Comparison of ENCODE assay signal across 8 cellular contexts in genomic region chr3:87333393-87333892, GRCh38. TPM values are rescaled to one million over a fixed set of nuclear protein-coding genes. Genes with fewer than 3 reads are reported as not detected.
DNase-seq lines count a peak whose midpoint lies in the region; ATAC-seq and TF ChIP-seq lines count a peak whose summit lies in the region.

No MANE protein-coding gene starts in this region.

- H3K9me3 Mint-ChIP-seq in T-helper 2 cell treated with Interferon-gamma antibody and Interleukin-4, amounts not matched to agents 5 μg/mL and 100 μg/mL, for 36 hours, result no peaks in the 10 kb centered on the region

- intact Hi-C loops in esophagus muscularis mucosa (cut with DNase I), result no loop called here

- H3K36me3 ChIP-seq in lung (ENCODE audit: control insufficient read depth in 2 of 2, insufficient read depth in 2 of 2, low read length in 2 of 2) (no peaks in the 10 kb centered on the region), esophagus muscularis mucosa (no peaks in the 10 kb centered on the region)

- no peaks in the 10 kb centered on the region for H3K27me3 ChIP-seq in lung (ENCODE audit: control insufficient read depth, insufficient read depth)
- H3K27me3 ChIP-seq in esophagus muscularis mucosa, result no peaks in the 10 kb centered on the region

- H3K9me3 ChIP-seq in lung (ENCODE audit: control insufficient read depth in 2 of 2, insufficient read depth in 1 of 2, low read length in 1 of 2) (no peaks in the 10 kb centered on the region), esophagus muscularis mucosa (no peaks in the 10 kb centered on the region)

- peak; percentile 93 for DNase-seq in EH (ENCODE audit: low read depth)
- peak; percentile 71 for DNase-seq in T-helper 2 cell treated with Interferon-gamma antibody and Interleukin-4, amounts not matched to agents 5 μg/mL and 100 μg/mL, for 36 hours (ENCODE audit: low spot score)
- no peak for DNase-seq in lung (ENCODE audit: low spot score)
- DNase-seq in NCI-H2081 (lab: John Stamatoyannopoulos, UW), result no peak
- no peak for DNase-seq in superior temporal gyrus (ENCODE audit: extremely low spot score)
- no peak for DNase-seq in esophagus muscularis mucosa (ENCODE audit: extremely low spot score)

- H3K36me3 Mint-ChIP-seq in T-helper 2 cell treated with Interferon-gamma antibody and Interleukin-4, amounts not matched to agents 5 μg/mL and 100 μg/mL, for 36 hours (ENCODE audit: low read depth), result no peaks in the 10 kb centered on the region

- H3K4me3 ChIP-seq in lung (no peak overlapping the region), esophagus muscularis mucosa (no peak overlapping the region)

- H3K27me3 Mint-ChIP-seq in T-helper 2 cell treated with Interferon-gamma antibody and Interleukin-4, amounts not matched to agents 5 μg/mL and 100 μg/mL, for 36 hours (ENCODE audit: low read depth), result peaks cover 4% of the 10 kb centered on the region

- H3K4me3 Mint-ChIP-seq in T-helper 2 cell treated with Interferon-gamma antibody and Interleukin-4, amounts not matched to agents 5 μg/mL and 100 μg/mL, for 36 hours, result peak overlapping the region; percentile 27

- 47 to 55% methylated on average over 5 of the region's 5 CpGs for WGBS in lung, 2 donors
- WGBS in esophagus muscularis mucosa, result 74% methylated on average over 5 of the region's 5 CpGs

- H3K27ac Mint-ChIP-seq in T-helper 2 cell treated with Interferon-gamma antibody and Interleukin-4, amounts not matched to agents 5 μg/mL and 100 μg/mL, for 36 hours, result peak overlapping the region; percentile 27

- H3K27ac ChIP-seq in lung (ENCODE audit: low read depth in 1 of 2, low read length in 1 of 2), result no peak overlapping the region
- no peak overlapping the region for H3K27ac ChIP-seq in esophagus muscularis mucosa (replicated peaks in 1 of 4)

- no peak for TF ChIP-seq POLR2A in GM18505 (IDR thresholded peaks at IDR 0.05; ENCODE audit: borderline replicate concordance, extremely low read depth, insufficient read depth, insufficient read length)
- no peak for TF ChIP-seq POLR2A in esophagus muscularis mucosa (IDR thresholded peaks at IDR 0.05; ENCODE audit: low read depth)

- peaks cover 14% of the 10 kb centered on the region for H3K4me1 Mint-ChIP-seq in T-helper 2 cell treated with Interferon-gamma antibody and Interleukin-4, amounts not matched to agents 5 μg/mL and 100 μg/mL, for 36 hours (ENCODE audit: low read depth)

- TF ChIP-seq EP300 in esophagus muscularis mucosa (IDR thresholded peaks at IDR 0.05), result no peak

- ATAC-seq in HG02759 (IDR thresholded peaks at IDR 0.05; ENCODE audit: unreplicated experiment) (peak; percentile 61), lung (ENCODE audit: insufficient read depth, low FRiP score) (peak; percentile 72), GM18505 (IDR thresholded peaks at IDR 0.05; ENCODE audit: unreplicated experiment) (no peak)

- H3K4me1 ChIP-seq in lung (ENCODE audit: control insufficient read depth in 2 of 2, insufficient read depth in 2 of 2, low read length in 2 of 2), result no peaks in the 10 kb centered on the region
- no peaks in the 10 kb centered on the region for H3K4me1 ChIP-seq in esophagus muscularis mucosa

- TF ChIP-seq CTCF in lung (IDR thresholded peaks at IDR 0.05; ENCODE audit: control extremely low read depth, extremely low read depth) (no peak), esophagus muscularis mucosa (IDR thresholded peaks at IDR 0.05) (no peak)

RNA-seq across cellular contexts. Expression of gene POU1F1, which starts 57.1 kb away (rescaled TPM):
- total RNA-seq in lung (not detected), esophagus muscularis mucosa (not detected)
- polyA plus RNA-seq in lung, result not detected

Comparison
In these comparisons a context has a peak if more than half of its experiments do, and no peak if none do; other contexts are left out.
1. DNase-seq: peak in EH (single experiment) and T-helper 2 cell treated with Interferon-gamma antibody and Interleukin-4, amounts not matched to agents 5 μg/mL and 100 μg/mL, for 36 hours (single experiment); none in lung (single experiment), NCI-H2081 (0 of 2), superior temporal gyrus (single experiment) and esophagus muscularis mucosa (single experiment).